Comparison of ENCODE assay signal across 8 cellular contexts in the genomic region with DNA sequence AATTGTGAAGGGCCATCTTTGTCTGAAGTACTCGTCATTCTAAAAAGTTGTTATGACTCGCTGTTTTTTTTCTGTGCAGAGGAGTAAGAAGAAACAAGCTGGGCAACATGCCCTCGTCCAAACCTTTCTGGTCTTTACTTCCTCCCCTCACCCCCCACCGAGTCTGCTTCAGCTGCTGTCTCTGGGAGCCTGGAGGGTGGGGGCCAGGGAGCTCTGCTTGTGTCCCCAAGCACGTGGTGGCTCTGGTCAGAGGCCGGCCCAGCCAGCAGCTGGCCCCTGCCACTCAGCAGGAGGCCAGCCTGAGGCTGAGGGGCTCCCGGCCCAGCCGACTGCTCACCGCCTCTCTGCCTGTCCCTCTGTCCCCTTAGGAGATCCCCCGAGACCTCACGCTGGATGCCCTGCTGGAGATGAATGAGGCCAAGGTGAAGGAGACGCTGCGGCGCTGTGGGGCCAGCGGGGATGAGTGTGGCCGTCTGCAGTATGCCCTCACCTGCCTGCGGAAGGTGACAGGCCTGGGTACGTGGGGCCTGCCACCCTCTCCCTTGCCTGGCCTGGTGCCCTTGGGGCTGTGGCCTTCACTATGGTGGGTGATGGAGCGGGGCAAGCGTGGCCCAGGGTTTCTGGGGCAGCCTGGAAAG. TPM values are rescaled to one million over a fixed set of nuclear protein-coding genes. Genes with fewer than 3 reads are reported as not detected.
DNase-seq lines count a peak whose midpoint lies in the region; ATAC-seq and TF ChIP-seq lines count a peak whose summit lies in the region.

No MANE protein-coding gene starts in this region.

- H4K20me1 ChIP-seq in smooth muscle cell (ENCODE audit: low read depth), result no peaks in the 10 kb centered on the region

- peak overlapping the region; percentile 51 for H3K9ac ChIP-seq in adipocyte (ENCODE audit: low read length)
- peak overlapping the region; percentile 87 for H3K9ac ChIP-seq in smooth muscle cell (ENCODE audit: low read depth)
- peak overlapping the region in 1 of 2 donors; percentile 30 for H3K9ac ChIP-seq in colonic mucosa (ENCODE audit: low read depth in 2 of 2, low read length in 2 of 2)

- H3K36me3 ChIP-seq in adipocyte (ENCODE audit: control insufficient read depth, insufficient read depth, low read length, severe bottlenecking) (no peaks in the 10 kb centered on the region), smooth muscle cell (ENCODE audit: low read depth) (no peaks in the 10 kb centered on the region), colonic mucosa (no peaks in the 10 kb centered on the region)

- H3K27me3 ChIP-seq in adipocyte (replicated peaks; ENCODE audit: control insufficient read depth, insufficient read depth, low read length) (no peaks in the 10 kb centered on the region), smooth muscle cell (ENCODE audit: low read depth) (no peaks in the 10 kb centered on the region), colonic mucosa (no peaks in the 10 kb centered on the region)

- H3K4me3 Mint-ChIP-seq in HFFc6, result peak overlapping the region; percentile 35; the same call in 1 of the 2 replicates

- H3K27me3 Mint-ChIP-seq in HFFc6 (ENCODE audit: insufficient read depth), result no peaks in the 10 kb centered on the region

- peaks cover 42% of the 10 kb centered on the region for H3F3A ChIP-seq in smooth muscle cell (ENCODE audit: low read depth)

- H3K9me3 Mint-ChIP-seq in HFFc6, result no peaks in the 10 kb centered on the region

- no peak for ATAC-seq in GM19463 (IDR thresholded peaks at IDR 0.05; ENCODE audit: unreplicated experiment)

- H3K4me1 ChIP-seq in adipocyte (ENCODE audit: control insufficient read depth, insufficient read depth, low read length) (peaks cover 41% of the 10 kb centered on the region), smooth muscle cell (ENCODE audit: low read depth) (peaks cover 34% of the 10 kb centered on the region), colonic mucosa (no peaks in the 10 kb centered on the region)

- no peaks in the 10 kb centered on the region for H3K36me3 Mint-ChIP-seq in HFFc6 (ENCODE audit: low read depth)

- peak overlapping the region; percentile 98 for H3K27ac ChIP-seq in smooth muscle cell (ENCODE audit: low read depth)
- no peak overlapping the region for H3K27ac ChIP-seq in colonic mucosa

- CTCF ChIA-PET in GM10248 (lab: Yijun Ruan, JAX), result interaction anchor here (1.2 to 12.2 kb wide), 8 partner anchors 9 to 223 kb away, joined by 3 to 125 read pairs (median 6); no protein-coding TSS in a partner anchor

- H3K4me1 Mint-ChIP-seq in HFFc6 (ENCODE audit: low read depth), result peaks cover 48% of the 10 kb centered on the region

- 36% methylated on average over 20 of the region's 20 CpGs for WGBS in smooth muscle cell (ENCODE audit: low lambda C conversion rate)

- intact Hi-C loops in colonic mucosa (cut with DNase I), result no loop called here

- no peak for TF ChIP-seq CTCF in HFFc6 (IDR thresholded peaks at IDR 0.05)
- TF ChIP-seq CTCF in smooth muscle cell (IDR thresholded peaks at IDR 0.05; ENCODE audit: borderline replicate concordance, insufficient read depth, poor library complexity, severe bottlenecking), result no peak
- no peak for TF ChIP-seq CTCF in GM10248 (IDR thresholded peaks at IDR 0.05; ENCODE audit: control extremely low read depth, extremely low read depth, low read depth, missing control alignments)
- no peak for TF ChIP-seq CTCF in colonic mucosa (IDR thresholded peaks at IDR 0.05)

- POLR2A ChIA-PET in GM10248 (lab: Yijun Ruan, JAX), result no interaction called here

- H3K27ac Mint-ChIP-seq in HFFc6, result peak overlapping the region; percentile 64; the same call in 1 of the 2 replicates

- H2AFZ ChIP-seq in smooth muscle cell (ENCODE audit: low read depth), result no peak overlapping the region

- H3K4me3 ChIP-seq in adipocyte (ENCODE audit: low read length) (no peak overlapping the region), smooth muscle cell (no peak overlapping the region), colonic mucosa (no peak overlapping the region)

- peak overlapping the region; percentile 73 for H3K4me2 ChIP-seq in smooth muscle cell

- H3K79me2 ChIP-seq in smooth muscle cell (ENCODE audit: low read depth), result peaks cover 52% of the 10 kb centered on the region

- H3K9me3 ChIP-seq in adipocyte (ENCODE audit: control insufficient read depth, low read length) (no peaks in the 10 kb centered on the region), smooth muscle cell (replicated peaks; ENCODE audit: low read depth) (no peaks in the 10 kb centered on the region), colonic mucosa (no peaks in the 10 kb centered on the region)

- DNase-seq in HFFc6 (peak; percentile 41), adipocyte (ENCODE audit: low read depth) (peak; percentile 56), hippocampal formation (lab: John Stamatoyannopoulos, UW) (peak; percentile 47 to 58), smooth muscle cell (lab: John Stamatoyannopoulos, UW; ENCODE audit: unreplicated experiment) (peak; percentile 50), GM10248 (ENCODE audit: extremely low spot score) (no peak), HPDE6-E6E7 (ENCODE audit: extremely low spot score) (no peak), colonic mucosa (no peak)

RNA-seq across cellular contexts. Expression of gene LGALS9, which starts 53.7 kb away (rescaled TPM):
- under 1 TPM in 2 of 6 experiments, not detected in 4; 0.17 TPM for total RNA-seq in HFFc6 (2021; fragmentation: NEBNext Ultra II Directional; extraction: Animal tissue kit (Norgen Biotek cat#: 25700))
- total RNA-seq in smooth muscle cell (5.8 and 20.6 TPM in 2 replicates), colonic mucosa (100 to 1,000 TPM; 370 to 444 TPM)
- polyA plus RNA-seq in smooth muscle cell, result 9.7 and 21.7 TPM in 2 replicates

Comparison
In these comparisons a context has a peak if more than half of its experiments do, and no peak if none do; other contexts are left out.
1. DNase-seq: peak in HFFc6 (single experiment), adipocyte (single experiment), hippocampal formation (2 of 2) and smooth muscle cell (single experiment); none in GM10248 (single experiment), HPDE6-E6E7 (single experiment) and colonic mucosa (single experiment).
2. RNA of gene LGALS9, which starts 53.7 kb away (total RNA-seq): 370 to 444 TPM in colonic mucosa; 5.8 to 20.6 TPM in smooth muscle cell and 0.17 TPM in HFFc6; every median in the first group is over 10 times any median in the second.